Comparison of ENCODE assay signal across 1 cellular context in the genomic region with DNA sequence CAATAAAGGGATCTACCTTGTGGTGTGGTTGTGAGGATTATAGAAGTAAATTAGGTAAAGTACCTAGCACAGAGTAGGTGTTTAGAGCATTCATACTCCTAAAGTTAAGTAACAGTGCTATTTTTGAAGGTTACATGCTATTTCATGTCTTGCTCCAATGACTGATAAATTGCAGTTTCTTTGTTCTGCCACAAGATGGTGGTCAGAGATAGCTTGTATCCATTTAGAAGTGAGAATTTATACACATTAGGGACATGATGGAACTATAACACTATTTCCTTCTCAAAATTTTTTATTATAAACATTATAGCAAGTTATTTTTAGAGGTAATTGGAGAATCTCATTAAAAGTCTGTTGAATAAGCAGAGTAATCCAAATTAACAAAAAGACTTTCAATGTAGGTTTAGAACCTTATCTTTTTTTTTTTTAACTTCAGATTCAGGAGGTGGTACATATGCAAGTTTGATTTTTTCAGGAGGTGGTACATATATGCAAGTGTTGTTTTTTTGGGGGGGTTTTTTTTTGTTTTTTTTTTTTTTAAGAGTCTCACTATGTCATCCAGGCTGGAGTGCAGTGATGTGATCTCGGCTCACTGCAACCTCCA.
TF ChIP-seq lines count a peak whose summit lies in the region.

No MANE protein-coding gene starts in this region.

TF ChIP-seq in GM23338, 12 proteins besides CTCF, POLR2A, EP300 and RAD21 (continued from another document):
- TF ChIP-seq, protein P1, sequence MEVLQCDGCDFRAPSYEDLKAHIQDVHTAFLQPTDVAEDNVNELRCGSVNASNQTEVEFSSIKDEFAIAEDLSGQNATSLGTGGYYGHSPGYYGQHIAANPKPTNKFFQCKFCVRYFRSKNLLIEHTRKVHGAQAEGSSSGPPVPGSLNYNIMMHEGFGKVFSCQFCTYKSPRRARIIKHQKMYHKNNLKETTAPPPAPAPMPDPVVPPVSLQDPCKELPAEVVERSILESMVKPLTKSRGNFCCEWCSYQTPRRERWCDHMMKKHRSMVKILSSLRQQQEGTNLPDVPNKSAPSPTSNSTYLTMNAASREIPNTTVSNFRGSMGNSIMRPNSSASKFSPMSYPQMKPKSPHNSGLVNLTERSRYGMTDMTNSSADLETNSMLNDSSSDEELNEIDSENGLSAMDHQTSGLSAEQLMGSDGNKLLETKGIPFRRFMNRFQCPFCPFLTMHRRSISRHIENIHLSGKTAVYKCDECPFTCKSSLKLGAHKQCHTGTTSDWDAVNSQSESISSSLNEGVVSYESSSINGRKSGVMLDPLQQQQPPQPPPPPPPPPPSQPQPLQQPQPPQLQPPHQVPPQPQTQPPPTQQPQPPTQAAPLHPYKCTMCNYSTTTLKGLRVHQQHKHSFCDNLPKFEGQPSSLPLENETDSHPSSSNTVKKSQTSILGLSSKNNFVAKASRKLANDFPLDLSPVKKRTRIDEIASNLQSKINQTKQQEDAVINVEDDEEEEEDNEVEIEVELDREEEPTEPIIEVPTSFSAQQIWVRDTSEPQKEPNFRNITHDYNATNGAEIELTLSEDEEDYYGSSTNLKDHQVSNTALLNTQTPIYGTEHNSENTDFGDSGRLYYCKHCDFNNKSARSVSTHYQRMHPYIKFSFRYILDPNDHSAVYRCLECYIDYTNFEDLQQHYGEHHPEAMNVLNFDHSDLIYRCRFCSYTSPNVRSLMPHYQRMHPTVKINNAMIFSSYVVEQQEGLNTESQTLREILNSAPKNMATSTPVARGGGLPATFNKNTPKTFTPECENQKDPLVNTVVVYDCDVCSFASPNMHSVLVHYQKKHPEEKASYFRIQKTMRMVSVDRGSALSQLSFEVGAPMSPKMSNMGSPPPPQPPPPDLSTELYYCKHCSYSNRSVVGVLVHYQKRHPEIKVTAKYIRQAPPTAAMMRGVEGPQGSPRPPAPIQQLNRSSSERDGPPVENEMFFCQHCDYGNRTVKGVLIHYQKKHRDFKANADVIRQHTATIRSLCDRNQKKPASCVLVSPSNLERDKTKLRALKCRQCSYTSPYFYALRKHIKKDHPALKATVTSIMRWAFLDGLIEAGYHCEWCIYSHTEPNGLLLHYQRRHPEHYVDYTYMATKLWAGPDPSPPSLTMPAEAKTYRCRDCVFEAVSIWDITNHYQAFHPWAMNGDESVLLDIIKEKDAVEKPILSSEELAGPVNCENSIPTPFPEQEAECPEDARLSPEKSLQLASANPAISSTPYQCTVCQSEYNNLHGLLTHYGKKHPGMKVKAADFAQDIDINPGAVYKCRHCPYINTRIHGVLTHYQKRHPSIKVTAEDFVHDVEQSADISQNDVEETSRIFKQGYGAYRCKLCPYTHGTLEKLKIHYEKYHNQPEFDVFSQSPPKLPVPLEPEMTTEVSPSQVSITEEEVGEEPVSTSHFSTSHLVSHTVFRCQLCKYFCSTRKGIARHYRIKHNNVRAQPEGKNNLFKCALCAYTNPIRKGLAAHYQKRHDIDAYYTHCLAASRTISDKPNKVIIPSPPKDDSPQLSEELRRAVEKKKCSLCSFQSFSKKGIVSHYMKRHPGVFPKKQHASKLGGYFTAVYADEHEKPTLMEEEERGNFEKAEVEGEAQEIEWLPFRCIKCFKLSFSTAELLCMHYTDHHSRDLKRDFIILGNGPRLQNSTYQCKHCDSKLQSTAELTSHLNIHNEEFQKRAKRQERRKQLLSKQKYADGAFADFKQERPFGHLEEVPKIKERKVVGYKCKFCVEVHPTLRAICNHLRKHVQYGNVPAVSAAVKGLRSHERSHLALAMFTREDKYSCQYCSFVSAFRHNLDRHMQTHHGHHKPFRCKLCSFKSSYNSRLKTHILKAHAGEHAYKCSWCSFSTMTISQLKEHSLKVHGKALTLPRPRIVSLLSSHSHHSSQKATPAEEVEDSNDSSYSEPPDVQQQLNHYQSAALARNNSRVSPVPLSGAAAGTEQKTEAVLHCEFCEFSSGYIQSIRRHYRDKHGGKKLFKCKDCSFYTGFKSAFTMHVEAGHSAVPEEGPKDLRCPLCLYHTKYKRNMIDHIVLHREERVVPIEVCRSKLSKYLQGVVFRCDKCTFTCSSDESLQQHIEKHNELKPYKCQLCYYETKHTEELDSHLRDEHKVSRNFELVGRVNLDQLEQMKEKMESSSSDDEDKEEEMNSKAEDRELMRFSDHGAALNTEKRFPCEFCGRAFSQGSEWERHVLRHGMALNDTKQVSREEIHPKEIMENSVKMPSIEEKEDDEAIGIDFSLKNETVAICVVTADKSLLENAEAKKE (CRISPR knock-in tag; IDR thresholded peaks at IDR 0.05): no peak
- TF ChIP-seq, protein P2, sequence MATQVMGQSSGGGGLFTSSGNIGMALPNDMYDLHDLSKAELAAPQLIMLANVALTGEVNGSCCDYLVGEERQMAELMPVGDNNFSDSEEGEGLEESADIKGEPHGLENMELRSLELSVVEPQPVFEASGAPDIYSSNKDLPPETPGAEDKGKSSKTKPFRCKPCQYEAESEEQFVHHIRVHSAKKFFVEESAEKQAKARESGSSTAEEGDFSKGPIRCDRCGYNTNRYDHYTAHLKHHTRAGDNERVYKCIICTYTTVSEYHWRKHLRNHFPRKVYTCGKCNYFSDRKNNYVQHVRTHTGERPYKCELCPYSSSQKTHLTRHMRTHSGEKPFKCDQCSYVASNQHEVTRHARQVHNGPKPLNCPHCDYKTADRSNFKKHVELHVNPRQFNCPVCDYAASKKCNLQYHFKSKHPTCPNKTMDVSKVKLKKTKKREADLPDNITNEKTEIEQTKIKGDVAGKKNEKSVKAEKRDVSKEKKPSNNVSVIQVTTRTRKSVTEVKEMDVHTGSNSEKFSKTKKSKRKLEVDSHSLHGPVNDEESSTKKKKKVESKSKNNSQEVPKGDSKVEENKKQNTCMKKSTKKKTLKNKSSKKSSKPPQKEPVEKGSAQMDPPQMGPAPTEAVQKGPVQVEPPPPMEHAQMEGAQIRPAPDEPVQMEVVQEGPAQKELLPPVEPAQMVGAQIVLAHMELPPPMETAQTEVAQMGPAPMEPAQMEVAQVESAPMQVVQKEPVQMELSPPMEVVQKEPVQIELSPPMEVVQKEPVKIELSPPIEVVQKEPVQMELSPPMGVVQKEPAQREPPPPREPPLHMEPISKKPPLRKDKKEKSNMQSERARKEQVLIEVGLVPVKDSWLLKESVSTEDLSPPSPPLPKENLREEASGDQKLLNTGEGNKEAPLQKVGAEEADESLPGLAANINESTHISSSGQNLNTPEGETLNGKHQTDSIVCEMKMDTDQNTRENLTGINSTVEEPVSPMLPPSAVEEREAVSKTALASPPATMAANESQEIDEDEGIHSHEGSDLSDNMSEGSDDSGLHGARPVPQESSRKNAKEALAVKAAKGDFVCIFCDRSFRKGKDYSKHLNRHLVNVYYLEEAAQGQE (IDR thresholded peaks at IDR 0.05; ENCODE audit: unreplicated experiment): no peak
- no peak for TF ChIP-seq JUNB (IDR thresholded peaks at IDR 0.05; ENCODE audit: unreplicated experiment)
- no peak for TF ChIP-seq EZH2 (IDR thresholded peaks at IDR 0.05; ENCODE audit: low read depth, unreplicated experiment)
TF ChIP-seq in GM23338: peak in this region for 0.
